In genomic region chr7:66629222-66629658, GRCh38 we compare ENCODE assay signal across 8 cellular contexts. TPM values are rescaled to one million over a fixed set of nuclear protein-coding genes. Genes with fewer than 3 reads are reported as not detected.
DNase-seq lines count a peak whose midpoint lies in the region; ATAC-seq and TF ChIP-seq lines count a peak whose summit lies in the region.

No MANE protein-coding gene starts in this region.

- intact Hi-C loops in esophagus muscularis mucosa (cut with DNase I) = loop anchor here (2.0 kb wide), 1 partner anchor 26 kb away; no protein-coding TSS in a partner anchor

- H3K27ac ChIP-seq in SK-N-MC (no peak overlapping the region), esophagus muscularis mucosa (replicated peaks in 1 of 4) (peak overlapping the region; percentile 97 to 100 (median 98)), neutrophil (peak overlapping the region; percentile 97)

- 6% methylated on average over 19 of the region's 30 CpGs for WGBS in esophagus muscularis mucosa

- H3K4me1 ChIP-seq in esophagus muscularis mucosa (peaks cover 11 to 44% (median 37%) of the 10 kb centered on the region in 4 donors), neutrophil (ENCODE audit: control insufficient read depth in 1 of 2, insufficient read depth in 1 of 2, low read depth in 1 of 2, low read length in 1 of 2) (peaks cover 35 to 39% of the 10 kb centered on the region in 2 experiments)

- H3K36me3 ChIP-seq in SK-N-MC (ENCODE audit: insufficient read depth, low read length) (no peaks in the 10 kb centered on the region; the same call in 1 of the 2 replicates), esophagus muscularis mucosa (peaks cover 0 to 14% (median 7%) of the 10 kb centered on the region in 4 donors), neutrophil (peaks cover 9% of the 10 kb centered on the region)

- ATAC-seq in activated CD4-positive, CD25-positive, alpha-beta regulatory T cell treated with anti-CD3 and anti-CD28 coated beads, Interleukin-2, amount 50 U/mL, for 24 hours = peak; percentile 2 to 4
- no peak for ATAC-seq in GM18502 (IDR thresholded peaks at IDR 0.05; ENCODE audit: poor library complexity, unreplicated experiment)
- no peak for ATAC-seq in GM21367 (IDR thresholded peaks at IDR 0.05; ENCODE audit: unreplicated experiment)

- H3K9ac ChIP-seq in SK-N-MC (ENCODE audit: insufficient read length) = peak overlapping the region; percentile 76

- no peak for DNase-seq in activated CD4-positive, CD25-positive, alpha-beta regulatory T cell treated with anti-CD3 and anti-CD28 coated beads, Interleukin-2, amount 50 U/mL, for 72 hours
- DNase-seq in SK-N-MC (ENCODE audit: low read depth, low spot score) (no peak), esophagus muscularis mucosa (ENCODE audit: extremely low spot score) (no peak), NCI-H2029 treated with DMSO at 0.1 percent for 48 hours (lab: John Stamatoyannopoulos, UW) (no peak)

- no peaks in the 10 kb centered on the region for H3K27me3 ChIP-seq in esophagus muscularis mucosa
- peaks cover 6% of the 10 kb centered on the region for H3K27me3 ChIP-seq in neutrophil

- H3K9me3 ChIP-seq in SK-N-MC (ENCODE audit: low read depth, low read length) (no peaks in the 10 kb centered on the region), esophagus muscularis mucosa (no peaks in the 10 kb centered on the region), neutrophil (no peaks in the 10 kb centered on the region)

- TF ChIP-seq POLR2A in esophagus muscularis mucosa (IDR thresholded peaks at IDR 0.05; ENCODE audit: low read depth) = no peak

- no peak for TF ChIP-seq EP300 in esophagus muscularis mucosa (IDR thresholded peaks at IDR 0.05)

- H3K4me3 ChIP-seq in SK-N-MC (peak overlapping the region; percentile 92), esophagus muscularis mucosa (peak overlapping the region; percentile 75 to 97 (median 84)), neutrophil (ENCODE audit: low read depth in 1 of 2, low read length in 1 of 2) (peak overlapping the region; percentile 87 to 95)

- TF ChIP-seq CTCF in esophagus muscularis mucosa (IDR thresholded peaks at IDR 0.05) = no peak
- TF ChIP-seq CTCF in neutrophil (IDR thresholded peaks at IDR 0.05) = no peak

RNA-seq across cellular contexts. Expression of gene KCTD7, which starts 0.6 kb away (rescaled TPM):
- total RNA-seq in esophagus muscularis mucosa = 10 to 100 TPM in 3 of 4 donors, 1 to 10 TPM in 1; 9.4 to 22.5 (median 15.1) TPM

Comparison
In these comparisons a context has a peak if more than half of its experiments do, and no peak if none do; other contexts are left out.
1. ATAC-seq: peak in activated CD4-positive, CD25-positive, alpha-beta regulatory T cell treated with anti-CD3 and anti-CD28 coated beads, Interleukin-2, amount 50 U/mL, for 24 hours (2 of 2); none in GM18502 (single experiment) and GM21367 (single experiment).
2. Peak in every context shown above with its lines, with median percentiles within 50 percentile points of each other: H3K4me3 ChIP-seq.